In the genomic region with DNA sequence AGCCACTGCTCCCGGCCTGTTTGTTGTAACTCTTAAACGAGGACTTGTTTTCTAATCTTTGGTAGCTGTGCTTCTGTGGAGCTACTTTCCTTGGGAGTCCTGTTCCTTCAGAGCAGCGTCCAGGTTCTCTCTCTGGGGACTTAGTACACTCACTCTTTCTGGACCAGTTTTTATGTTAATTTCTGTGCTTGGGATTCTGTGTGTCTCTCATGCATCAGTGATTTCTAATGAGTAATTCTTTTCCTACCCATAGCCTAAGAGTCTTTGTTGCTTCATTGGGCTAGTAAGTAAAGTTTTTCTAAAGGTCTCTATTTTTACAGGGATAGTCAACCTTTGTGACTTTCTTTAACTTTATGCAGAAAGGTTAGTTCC, we compare ENCODE assay signal across 25 cellular contexts.
DNase-seq lines count a peak whose midpoint lies in the region; ATAC-seq and TF ChIP-seq lines count a peak whose summit lies in the region.
"Had no signal": no experiment of that assay in that cellular context is flagged by ENCODE, and none has a peak within 500 bp of the region (broad histone marks: within the 10 kb centered on the region; RNA-seq: fewer than 3 reads in every experiment).

No MANE protein-coding gene starts in this region.

- DNase-seq in Caki2 (ENCODE audit: low read depth) (peak; percentile 33), body of pancreas (no peak), right atrium auricular region (ENCODE audit: low spot score) (no peak), iPS-NIHi7 (ENCODE audit: extremely low spot score) (no peak)
- no peak for DNase-seq in activated naive CD4-positive, alpha-beta T cell (lab: John Stamatoyannopoulos, UW)
- no peak for DNase-seq in central memory CD4-positive, alpha-beta T cell
- DNase-seq: activated CD4-positive, alpha-beta T cell treated with anti-CD3 and anti-CD28 coated beads for 36 hours; activated T-cell treated with anti-CD3 and anti-CD28 coated beads, Interleukin-2, amount 50 U/mL, for 48 hours; C1 segment of cervical spinal cord; effector CD4-positive, alpha-beta T cell; glutamatergic neuron; GOT3; NCI-H1092; NCI-H2029 treated with DMSO at 0.1 percent for 48 hours; NCI-H226; PC-9; retina; stimulated activated naive CD8-positive, alpha-beta T cell treated with anti-CD3 and anti-CD28 coated beads, Interleukin-15, amount 100 ng/mL, for 72 hours; T-helper 1 cell; trophoblast cell had no signal

- in situ Hi-C loops in Caki2 (cut with HindIII; ENCODE audit: low pct_unique_long_range_greater_than_20kb, low sequenced_read_pairs) = no loop called here

- no peak for TF ChIP-seq POLR2A in body of pancreas (IDR thresholded peaks at IDR 0.05)

- no peak for ATAC-seq in body of pancreas
- ATAC-seq in GM19397 (IDR thresholded peaks at IDR 0.05; ENCODE audit: unreplicated experiment) = no peak
- ATAC-seq: activated CD4-positive, alpha-beta T cell treated with anti-CD3 and anti-CD28 coated beads for 36 hours; esophagus mucosa; HepG2; stimulated activated naive CD8-positive, alpha-beta T cell treated with anti-CD3 and anti-CD28 coated beads, Interleukin-15, amount 100 ng/mL, for 72 hours had no signal

- no peak overlapping the region for H3K4me3 ChIP-seq in body of pancreas
- H3K4me3 ChIP-seq in right atrium auricular region = no peak overlapping the region
- H3K4me3 ChIP-seq in neutrophil (ENCODE audit: low read depth in 1 of 2, low read length in 1 of 2) = peak overlapping the region; percentile 33 to 43
- H3K4me3 ChIP-seq: ascending aorta, PC-9 had no signal

- TF ChIP-seq CTCF in body of pancreas (IDR thresholded peaks at IDR 0.05) = no peak
- TF ChIP-seq CTCF in right atrium auricular region (IDR thresholded peaks at IDR 0.05) = no peak
- TF ChIP-seq CTCF in neutrophil (IDR thresholded peaks at IDR 0.05) = no peak

- intact Hi-C loops in body of pancreas (cut with DNase I) = no loop called here

- H3K36me3 ChIP-seq in body of pancreas (replicated peaks in 1 of 2; ENCODE audit: insufficient read depth in 1 of 2, low read depth in 2 of 2) (no peaks in the 10 kb centered on the region), right atrium auricular region (peaks cover 8% of the 10 kb centered on the region), neutrophil (no peaks in the 10 kb centered on the region)
- H3K36me3 ChIP-seq: ascending aorta had no signal

- peak overlapping the region in 3 of 4 donors; percentile 31 to 77 (median 57) for H3K27ac ChIP-seq in body of pancreas
- H3K27ac ChIP-seq in right atrium auricular region = peak overlapping the region; percentile 51 to 72
- peak overlapping the region; percentile 81 for H3K27ac ChIP-seq in neutrophil
- H3K27ac ChIP-seq: ascending aorta, PC-9 had no signal

- H3K9me3 ChIP-seq in body of pancreas = no peaks in the 10 kb centered on the region
- H3K9me3 ChIP-seq in right atrium auricular region = peaks cover 0 to 4% of the 10 kb centered on the region in 2 donors
- no peaks in the 10 kb centered on the region for H3K9me3 ChIP-seq in neutrophil
- H3K9me3 ChIP-seq: ascending aorta had no signal

- 74 to 78% methylated on average over 3 of the region's 3 CpGs for WGBS in body of pancreas, 2 donors

- peaks cover 43% of the 10 kb centered on the region for H3K4me1 ChIP-seq in body of pancreas
- peaks cover 0 to 34% of the 10 kb centered on the region in 2 donors for H3K4me1 ChIP-seq in right atrium auricular region
- H3K4me1 ChIP-seq in neutrophil (ENCODE audit: control insufficient read depth in 1 of 2, insufficient read depth in 1 of 2, low read depth in 1 of 2, low read length in 1 of 2) = peaks cover 74 to 77% of the 10 kb centered on the region in 2 experiments
- H3K4me1 ChIP-seq: ascending aorta had no signal

- no peaks in the 10 kb centered on the region for H3K27me3 ChIP-seq in body of pancreas
- H3K27me3 ChIP-seq in right atrium auricular region = no peaks in the 10 kb centered on the region
- no peaks in the 10 kb centered on the region for H3K27me3 ChIP-seq in neutrophil
- H3K27me3 ChIP-seq: ascending aorta had no signal

Comparison
In these comparisons a context has a peak if more than half of its experiments do, and no peak if none do; other contexts are left out.
1. H3K4me3 ChIP-seq: peak in neutrophil (2 of 2); none in body of pancreas (0 of 2) and right atrium auricular region (0 of 2).
2. Peak in every context shown above with its lines, with median percentiles within 50 percentile points of each other: H3K27ac ChIP-seq.